Comparison of ENCODE assay signal across 9 cellular contexts in genomic region chr3:193805448-193805847, GRCh38.
DNase-seq lines count a peak whose midpoint lies in the region; ATAC-seq, FAIRE-seq and TF ChIP-seq lines count a peak whose summit lies in the region.
"Had no signal": no experiment of that assay in that cellular context is flagged by ENCODE, and none has a peak within 500 bp of the region (broad histone marks: within the 10 kb centered on the region; RNA-seq: fewer than 3 reads in every experiment).

No MANE protein-coding gene starts in this region.

- H3K4me1 ChIP-seq in osteoblast (ENCODE audit: insufficient read depth, low read length) (no peaks in the 10 kb centered on the region), upper lobe of right lung (no peaks in the 10 kb centered on the region)

- DNase-seq in G401 (ENCODE audit: low spot score) (peak; percentile 9), NCI-H2227 (lab: John Stamatoyannopoulos, UW; ENCODE audit: unreplicated experiment) (peak; percentile 69), bronchial epithelial cell (ENCODE audit: low read depth) (peak; percentile 98), osteoblast (ENCODE audit: insufficient read length, low spot score, missing footprints) (peak; percentile 42), GM13976 (ENCODE audit: low spot score) (no peak), upper lobe of right lung (no peak)
- DNase-seq in activated T-cell treated with anti-CD3 and anti-CD28 coated beads, Interleukin-2, amount 50 U/mL, for 1 hour, result no peak
- DNase-seq: activated T-cell treated with anti-CD3 and anti-CD28 coated beads, Interleukin-2, amount 50 U/mL, for 4 hours had no signal

- no peak overlapping the region for H2AFZ ChIP-seq in osteoblast (ENCODE audit: low read length)

- H3K27ac ChIP-seq in osteoblast (ENCODE audit: low read depth, low read length), result no peak overlapping the region
- no peak overlapping the region for H3K27ac ChIP-seq in upper lobe of right lung

- ATAC-seq in GM18861 (IDR thresholded peaks at IDR 0.05; ENCODE audit: unreplicated experiment), result no peak
- no peak for ATAC-seq in upper lobe of right lung
- ATAC-seq: activated T-cell treated with anti-CD3 and anti-CD28 coated beads, Interleukin-2, amount 50 U/mL, for 4 hours had no signal

- H3K9me3 ChIP-seq in osteoblast (ENCODE audit: low read depth, low read length) (no peaks in the 10 kb centered on the region), upper lobe of right lung (no peaks in the 10 kb centered on the region)

- no peak overlapping the region for H3K4me2 ChIP-seq in osteoblast (ENCODE audit: insufficient read depth, low read length)

- no peak for TF ChIP-seq CTCF in bronchial epithelial cell (IDR thresholded peaks at IDR 0.05; ENCODE audit: insufficient read depth, low read length, severe bottlenecking)
- TF ChIP-seq CTCF in osteoblast (IDR thresholded peaks at IDR 0.05; ENCODE audit: extremely low read depth, low read depth, low read length), result no peak
- TF ChIP-seq CTCF in GM13976 (IDR thresholded peaks at IDR 0.05; ENCODE audit: borderline replicate concordance, control extremely low read depth, extremely low read depth, insufficient read depth, missing control alignments), result no peak
- no peak for TF ChIP-seq CTCF in upper lobe of right lung (IDR thresholded peaks at IDR 0.05)

- no peak for FAIRE-seq in bronchial epithelial cell (lab: Jason Lieb, UNC)

- H4K20me1 ChIP-seq in osteoblast (ENCODE audit: insufficient read depth, low read length), result no peaks in the 10 kb centered on the region

- no peaks in the 10 kb centered on the region for H3K36me3 ChIP-seq in bronchial epithelial cell (ENCODE audit: control insufficient read depth, insufficient read depth, low read length)
- no peaks in the 10 kb centered on the region for H3K36me3 ChIP-seq in osteoblast (ENCODE audit: insufficient read depth, low read length)
- H3K36me3 ChIP-seq in upper lobe of right lung, result no peaks in the 10 kb centered on the region

- no peak overlapping the region for H3K4me3 ChIP-seq in bronchial epithelial cell (ENCODE audit: low read depth, low read length)
- H3K4me3 ChIP-seq in osteoblast (ENCODE audit: insufficient read depth, low read length), result no peak overlapping the region
- H3K4me3 ChIP-seq in upper lobe of right lung, result no peak overlapping the region

- H3K27me3 ChIP-seq in bronchial epithelial cell (ENCODE audit: control insufficient read depth, insufficient read depth, low read length), result peaks cover 6% of the 10 kb centered on the region
- H3K27me3 ChIP-seq in osteoblast (ENCODE audit: insufficient read depth, low read length), result peaks cover 49% of the 10 kb centered on the region
- H3K27me3 ChIP-seq in upper lobe of right lung, result no peaks in the 10 kb centered on the region

- in situ Hi-C loops in G401 (cut with HindIII; ENCODE audit: low sequenced_read_pairs) (no loop called here), GM13976 (cut with MboI; ENCODE audit: low sequenced_read_pairs, unreplicated experiment) (no loop called here)

- H3K79me2 ChIP-seq in osteoblast (ENCODE audit: insufficient read depth, low read length), result no peaks in the 10 kb centered on the region

- intact Hi-C loops in upper lobe of right lung (cut with DNase I), result no loop called here

Comparison
In these comparisons a context has a peak if more than half of its experiments do, and no peak if none do; other contexts are left out.
1. DNase-seq: peak in G401 (single experiment), NCI-H2227 (single experiment), bronchial epithelial cell (single experiment) and osteoblast (single experiment); none in GM13976 (single experiment), activated T-cell treated with anti-CD3 and anti-CD28 coated beads, Interleukin-2, amount 50 U/mL, for 1 hour (single experiment) and upper lobe of right lung (single experiment).